Comparison of ENCODE assay signal across 17 cellular contexts in genomic region chr3:149767720-149768119, GRCh38. TPM values are rescaled to one million over a fixed set of nuclear protein-coding genes. Genes with fewer than 3 reads are reported as not detected.
DNase-seq lines count a peak whose midpoint lies in the region; ATAC-seq and FAIRE-seq lines count a peak whose summit lies in the region.
"Had no signal": no experiment of that assay in that cellular context is flagged by ENCODE, and none has a peak within 500 bp of the region (broad histone marks: within the 10 kb centered on the region; RNA-seq: fewer than 3 reads in every experiment).

No MANE protein-coding gene starts in this region.

- DNase-seq in SK-MEL-5 (ENCODE audit: low read depth, low spot score): peak; percentile 29
- peak in 1 of 2 donors; percentile 38 for DNase-seq in frontal cortex (ENCODE audit: low spot score in 2 of 2)
- peak; percentile 72 for DNase-seq in middle frontal gyrus (ENCODE audit: extremely low spot score, low spot score)
- peak; percentile 13 to 93 (median 72) for DNase-seq in substantia nigra (lab: John Stamatoyannopoulos, UW)
- no peak for DNase-seq in NCI-H510A treated with DMSO at 0.1 percent for 48 hours (lab: John Stamatoyannopoulos, UW)
- DNase-seq in GM23248: no peak
- DNase-seq: DND-41, GOT3, KG1, NCI-H1417 treated with DMSO at 0.1 percent for 48 hours, NCI-H2029, NCI-H2171, NCI-H446 had no signal

- in situ Hi-C loops in SK-MEL-5 (cut with HindIII; ENCODE audit: low pct_unique_long_range_greater_than_20kb, low sequenced_read_pairs) (no loop called here), GM23248 (cut with MboI) (loop anchor here (25.0 kb wide), 1 partner anchor 445 kb away; no protein-coding TSS in a partner anchor)

- H3K4me1 ChIP-seq in GM23248 (ENCODE audit: insufficient read depth): no peaks in the 10 kb centered on the region
- H3K4me1 ChIP-seq: A549 had no signal

- FAIRE-seq in frontal cortex (lab: Jason Lieb, UNC): peak; percentile 6
- FAIRE-seq: A549 had no signal

- H3F3A ChIP-seq in GM23248 (ENCODE audit: insufficient read depth): no peaks in the 10 kb centered on the region

- no peaks in the 10 kb centered on the region; the same call in 1 of the 2 replicates for H3K27me3 ChIP-seq in GM23248 (replicated peaks; ENCODE audit: insufficient read depth)

- no peaks in the 10 kb centered on the region for H3K79me2 ChIP-seq in GM23248 (ENCODE audit: insufficient read depth)

- no peaks in the 10 kb centered on the region for H3K9me3 ChIP-seq in GM23248 (ENCODE audit: low read depth)
- H3K9me3 ChIP-seq: A549 had no signal

- H3K27ac ChIP-seq in substantia nigra (ENCODE audit: low read depth, low read length, poor library complexity, severe bottlenecking) (peak overlapping the region; percentile 88), GM23248 (no peak overlapping the region)
- H3K27ac ChIP-seq: A549, C4-2B, RWPE1 had no signal

- no peaks in the 10 kb centered on the region for H3K36me3 ChIP-seq in GM23248 (ENCODE audit: low read depth)

- no peaks in the 10 kb centered on the region for H3K9me2 ChIP-seq in GM23248 (ENCODE audit: insufficient read depth)

- H3K9ac ChIP-seq in GM23248: no peak overlapping the region

- no peaks in the 10 kb centered on the region for H4K20me1 ChIP-seq in GM23248 (ENCODE audit: insufficient read depth)

- 69 to 74% methylated on average over 6 of the region's 6 CpGs for WGBS in GM23248 (ENCODE audit: low coverage in 1 of 2, low lambda C conversion rate in 2 of 2, missing lambda C conversion rate in 2 of 2), 2 experiments

- H3K4me2 ChIP-seq in GM23248 (ENCODE audit: unreplicated experiment): no peak overlapping the region
- H3K4me2 ChIP-seq: A549 had no signal

- H2AFZ ChIP-seq in GM23248: no peak overlapping the region

- ATAC-seq in GM19328 (IDR thresholded peaks at IDR 0.05; ENCODE audit: unreplicated experiment): no peak
- ATAC-seq: A549 had no signal

- H3K4me3 ChIP-seq in GM23248: no peak overlapping the region
- H3K4me3 ChIP-seq: A549 had no signal

RNA-seq across cellular contexts. Expression of gene COMMD2, which starts 15.4 kb away (rescaled TPM):
- total RNA-seq in SK-MEL-5 (2014; rRNA removed; shearing (Covaris generic)): 33.5 and 45.5 TPM in 2 replicates
- 21.1 and 21.9 TPM in 2 replicates for polyA plus RNA-seq in SK-MEL-5 (2015; cell fraction: cytosol; rRNA removed)
- 33.8 and 41.3 TPM in 2 replicates for polyA plus RNA-seq in SK-MEL-5 (2015; cell fraction: nucleus; rRNA removed)
- total RNA-seq in frontal cortex: 106 TPM
- 30.1 and 33.8 TPM in 2 replicates for total RNA-seq in GM23248 (2014; rRNA removed; shearing (Covaris generic))
- 69.3 and 71.0 TPM in 2 replicates for polyA plus RNA-seq in GM23248 (2016; fragmentation: Nextera tagmentation; extraction: Ambion mirVana)

RNA-seq across cellular contexts. Expression of gene ANKUB1, which starts 24.6 kb away (rescaled TPM):
- 0.08 TPM in 1 of 2 replicates, not detected in the other for total RNA-seq in SK-MEL-5 (2014; rRNA removed; shearing (Covaris generic))
- polyA plus RNA-seq in SK-MEL-5 (2015; cell fraction: cytosol; rRNA removed): not detected in 2 replicates
- not detected in 2 replicates for polyA plus RNA-seq in SK-MEL-5 (2015; cell fraction: nucleus; rRNA removed)
- 0.41 TPM for total RNA-seq in frontal cortex
- total RNA-seq in GM23248 (2014; rRNA removed; shearing (Covaris generic)): not detected in 2 replicates
- polyA plus RNA-seq in GM23248 (2016; fragmentation: Nextera tagmentation; extraction: Ambion mirVana): not detected in 2 replicates
- polyA plus RNA-seq: A549 had no signal

RNA-seq across cellular contexts. Expression of gene RNF13, which starts 45.3 kb away (rescaled TPM):
- total RNA-seq in SK-MEL-5 (2014; rRNA removed; shearing (Covaris generic)): 141 and 153 TPM in 2 replicates
- 52.7 and 73.9 TPM in 2 replicates for polyA plus RNA-seq in SK-MEL-5 (2015; cell fraction: cytosol; rRNA removed)
- 52.5 and 56.1 TPM in 2 replicates for polyA plus RNA-seq in SK-MEL-5 (2015; cell fraction: nucleus; rRNA removed)
- total RNA-seq in frontal cortex: 113 TPM
- 48.7 and 65.4 TPM in 2 replicates for total RNA-seq in GM23248 (2014; rRNA removed; shearing (Covaris generic))
- 100.0 and 103 TPM in 2 replicates for polyA plus RNA-seq in GM23248 (2016; fragmentation: Nextera tagmentation; extraction: Ambion mirVana)

Comparison
In these comparisons a context has a peak if more than half of its experiments do, and no peak if none do; other contexts are left out.
1. DNase-seq: peak in SK-MEL-5 (single experiment), middle frontal gyrus (single experiment) and substantia nigra (49 of 49); none in NCI-H510A treated with DMSO at 0.1 percent for 48 hours (single experiment) and GM23248 (single experiment).